ENCODE assay signal across 18 cellular contexts in genomic region chr17:62059394-62059793, GRCh38. TPM values are rescaled to one million over a fixed set of nuclear protein-coding genes. Genes with fewer than 3 reads are reported as not detected.
DNase-seq lines count a peak whose midpoint lies in the region; ATAC-seq and TF ChIP-seq lines count a peak whose summit lies in the region.
"Had no signal": no experiment of that assay in that cellular context is flagged by ENCODE, and none has a peak within 500 bp of the region (broad histone marks: within the 10 kb centered on the region; RNA-seq: fewer than 3 reads in every experiment).

No MANE protein-coding gene starts in this region.

- H3K9me3 Mint-ChIP-seq in CD8-positive, alpha-beta T cell = no peaks in the 10 kb centered on the region
- H3K9me3 Mint-ChIP-seq in central memory CD8-positive, alpha-beta T cell = no peaks in the 10 kb centered on the region
- no peaks in the 10 kb centered on the region for H3K9me3 Mint-ChIP-seq in neural progenitor cell
- H3K9me3 Mint-ChIP-seq: activated CD4-positive, alpha-beta memory T cell treated with anti-CD3 and anti-CD28 coated beads, Interleukin-2, amount 10 ng/mL, durations not matched to agents 7 days and 5 days; IgD-negative memory B cell had no signal

- H3K27me3 Mint-ChIP-seq in CD8-positive, alpha-beta T cell (ENCODE audit: low read depth) = no peaks in the 10 kb centered on the region
- no peaks in the 10 kb centered on the region for H3K27me3 Mint-ChIP-seq in central memory CD8-positive, alpha-beta T cell
- H3K27me3 Mint-ChIP-seq in neural progenitor cell (ENCODE audit: insufficient read depth, low read depth) = no peaks in the 10 kb centered on the region
- H3K27me3 Mint-ChIP-seq: activated CD4-positive, alpha-beta memory T cell treated with anti-CD3 and anti-CD28 coated beads, Interleukin-2, amount 10 ng/mL, durations not matched to agents 7 days and 5 days; IgD-negative memory B cell had no signal

- no peaks in the 10 kb centered on the region for H3K27me3 ChIP-seq in CD8-positive, alpha-beta T cell (ENCODE audit: insufficient read depth, low read length)
- H3K27me3 ChIP-seq in neural progenitor cell = no peaks in the 10 kb centered on the region
- H3K27me3 ChIP-seq: sigmoid colon, SJSA1 had no signal

- CTCF ChIA-PET in CD8-positive, alpha-beta T cell (lab: Charles Lee) = no interaction called here
- CTCF ChIA-PET in HEK293 (lab: Yijun Ruan, JAX) = interaction anchor here (1.1 to 2.4 kb wide), 2 partner anchors 50 to 1339 kb away, joined by 5 to 8 read pairs; no protein-coding TSS in a partner anchor

- TF ChIP-seq CTCF in CD8-positive, alpha-beta T cell (IDR thresholded peaks at IDR 0.05) = no peak
- TF ChIP-seq CTCF in HEK293 (tag by site-specific recombination; IDR thresholded peaks at IDR 0.05) = no peak
- TF ChIP-seq CTCF in neural progenitor cell (IDR thresholded peaks at IDR 0.05) = no peak
- TF ChIP-seq CTCF in GM13977 (IDR thresholded peaks at IDR 0.05; ENCODE audit: extremely low read depth, insufficient read depth, missing control alignments) = no peak

- no peak overlapping the region for H2AFZ ChIP-seq in neural progenitor cell (replicated peaks)

- H3K27ac ChIP-seq in CD8-positive, alpha-beta T cell (ENCODE audit: low read depth, low read length) = no peak overlapping the region
- H3K27ac ChIP-seq in HEK293 (ENCODE audit: extremely low read depth, low read depth, low read length) (peak overlapping the region; percentile 42; the same call in 1 of the 2 replicates), neural progenitor cell (no peak overlapping the region)
- H3K27ac ChIP-seq: sigmoid colon, SJSA1 had no signal

- no peak for ATAC-seq in CD8-positive, alpha-beta T cell
- ATAC-seq in central memory CD8-positive, alpha-beta T cell (replicated peaks; ENCODE audit: extremely low read depth, poor library complexity, severe bottlenecking) = no peak

- H3K9ac ChIP-seq in neural progenitor cell = no peak overlapping the region

- peaks cover 99% of the 10 kb centered on the region for H4K20me1 ChIP-seq in neural progenitor cell (ENCODE audit: low read depth)

- POLR2A ChIA-PET in CD8-positive, alpha-beta T cell (lab: Charles Lee) = interaction anchor here (1.1 to 1.4 kb wide), 2 partner anchors 18 to 31 kb away, joined by 3 to 6 read pairs; no protein-coding TSS in a partner anchor
- POLR2A ChIA-PET in HEK293 (lab: Yijun Ruan, JAX) = interaction anchor here (0.9 kb wide), 2 partner anchors 21 to 196 kb away, joined by 3 to 5 read pairs; partner anchors contain the start of gene BRIP1

- DNase-seq in CD8-positive, alpha-beta T cell = no peak
- DNase-seq in central memory CD8-positive, alpha-beta T cell (ENCODE audit: low spot score in 2 of 2) = no peak
- DNase-seq in neural progenitor cell (ENCODE audit: low spot score) (no peak), NCI-H2227 (lab: John Stamatoyannopoulos, UW; ENCODE audit: unreplicated experiment) (no peak), GM13977 (ENCODE audit: low spot score) (no peak), NOMO-1 (lab: John Stamatoyannopoulos, UW; ENCODE audit: unreplicated experiment in 2 of 2) (no peak)
- DNase-seq in activated CD4-positive, CD25-positive, alpha-beta regulatory T cell treated with anti-CD3 and anti-CD28 coated beads, Interleukin-2, amount 50 U/mL, for 72 hours = no peak
- DNase-seq: activated CD4-positive, alpha-beta memory T cell treated with anti-CD3 and anti-CD28 coated beads, Interleukin-2, amount 10 ng/mL, durations not matched to agents 7 days and 5 days; activated effector memory CD4-positive, alpha-beta T cell treated with Interleukin-2 at 50 U/mL for 16 hours; DMS79 treated with DMSO at 0.1 percent for 48 hours; NCI-H1048; NCI-H2227 treated with DMSO at 0.1 percent for 48 hours; sigmoid colon; stimulated activated CD4-positive, alpha-beta T cell treated with anti-CD3 and anti-CD28 coated beads, Interleukin-4, amount 100 ng/mL, for 4 hours had no signal

- H3F3A ChIP-seq in neural progenitor cell (ENCODE audit: low read depth) = peaks cover 5% of the 10 kb centered on the region

- H3K79me2 ChIP-seq in neural progenitor cell (ENCODE audit: low read depth) = peaks cover 100% of the 10 kb centered on the region

- no peaks in the 10 kb centered on the region for H3K9me3 ChIP-seq in CD8-positive, alpha-beta T cell (ENCODE audit: low read length)
- H3K9me3 ChIP-seq in HEK293 (ENCODE audit: control insufficient read depth, insufficient read depth, low read depth, low read length) (no peaks in the 10 kb centered on the region), neural progenitor cell (ENCODE audit: low read depth) (no peaks in the 10 kb centered on the region)
- H3K9me3 ChIP-seq: HAP-1, sigmoid colon, SJSA1 had no signal

- H3K36me3 Mint-ChIP-seq in CD8-positive, alpha-beta T cell = peaks cover 56% of the 10 kb centered on the region
- H3K36me3 Mint-ChIP-seq in central memory CD8-positive, alpha-beta T cell (ENCODE audit: insufficient read depth) = peaks cover 38% of the 10 kb centered on the region
- H3K36me3 Mint-ChIP-seq in neural progenitor cell = peaks cover 13% of the 10 kb centered on the region

- intact Hi-C loops in CD8-positive, alpha-beta T cell (cut with DNase I, micrococcal nuclease) = no loop called here

- peaks cover 80% of the 10 kb centered on the region for H3K4me1 Mint-ChIP-seq in CD8-positive, alpha-beta T cell (ENCODE audit: low read depth)
- H3K4me1 Mint-ChIP-seq in central memory CD8-positive, alpha-beta T cell = peaks cover 61% of the 10 kb centered on the region
- peaks cover 25% of the 10 kb centered on the region for H3K4me1 Mint-ChIP-seq in neural progenitor cell

- no peak overlapping the region for H3K4me3 ChIP-seq in CD8-positive, alpha-beta T cell (ENCODE audit: low read depth, low read length)
- H3K4me3 ChIP-seq in HEK293 (ENCODE audit: low read depth, low read length) = no peak overlapping the region
- H3K4me3 ChIP-seq in neural progenitor cell = no peak overlapping the region
- H3K4me3 ChIP-seq: HAP-1, sigmoid colon, SJSA1 had no signal

- peak overlapping the region; percentile 5 for H3K4me3 Mint-ChIP-seq in CD8-positive, alpha-beta T cell
- peak overlapping the region; percentile 8 for H3K4me3 Mint-ChIP-seq in central memory CD8-positive, alpha-beta T cell
- no peak overlapping the region for H3K4me3 Mint-ChIP-seq in neural progenitor cell
- H3K4me3 Mint-ChIP-seq: activated CD4-positive, alpha-beta memory T cell treated with anti-CD3 and anti-CD28 coated beads, Interleukin-2, amount 10 ng/mL, durations not matched to agents 7 days and 5 days had no signal

- peaks cover 39% of the 10 kb centered on the region for H3K4me1 ChIP-seq in CD8-positive, alpha-beta T cell (ENCODE audit: insufficient read depth, low read length)
- H3K4me1 ChIP-seq in HEK293 (ENCODE audit: control insufficient read depth, insufficient read depth, low read length) (peaks cover 47% of the 10 kb centered on the region), neural progenitor cell (peaks cover 26% of the 10 kb centered on the region)

- peak overlapping the region; percentile 0 for H3K27ac Mint-ChIP-seq in CD8-positive, alpha-beta T cell
- H3K27ac Mint-ChIP-seq in central memory CD8-positive, alpha-beta T cell (ENCODE audit: low read depth) = no peak overlapping the region
- H3K27ac Mint-ChIP-seq in neural progenitor cell = peak overlapping the region; percentile 7
- H3K27ac Mint-ChIP-seq: activated CD4-positive, alpha-beta memory T cell treated with anti-CD3 and anti-CD28 coated beads, Interleukin-2, amount 10 ng/mL, durations not matched to agents 7 days and 5 days had no signal

- in situ Hi-C loops in GM13977 (cut with MboI; ENCODE audit: low pct_unique_long_range_greater_than_20kb, low sequenced_read_pairs, unreplicated experiment) = no loop called here

- peaks cover 12% of the 10 kb centered on the region for H3K36me3 ChIP-seq in CD8-positive, alpha-beta T cell (ENCODE audit: insufficient read depth, low read length)
- H3K36me3 ChIP-seq in HEK293 (ENCODE audit: control insufficient read depth in 2 of 2, insufficient read depth in 1 of 2, low read length in 2 of 2) (peaks cover 40 to 55% of the 10 kb centered on the region in 2 experiments), neural progenitor cell (peaks cover 18% of the 10 kb centered on the region)

- no peak overlapping the region for H3K4me2 ChIP-seq in neural progenitor cell

TF ChIP-seq in HEK293, 187 proteins besides CTCF, POLR2A, EP300 and RAD21 (continues in another document):
- no peak for TF ChIP-seq ZNF350 (tag by site-specific recombination; IDR thresholded peaks at IDR 0.05)

RNA-seq across cellular contexts. Expression of gene MED13, which starts 5.7 kb away (rescaled TPM):
- 10 to 100 TPM; 85.3 to 85.9 TPM for total RNA-seq in CD8-positive, alpha-beta T cell
- 50.5 and 59.9 TPM in 2 replicates for total RNA-seq in neural progenitor cell (ENCODE audit: low replicate concordance)
